In the genomic region with DNA sequence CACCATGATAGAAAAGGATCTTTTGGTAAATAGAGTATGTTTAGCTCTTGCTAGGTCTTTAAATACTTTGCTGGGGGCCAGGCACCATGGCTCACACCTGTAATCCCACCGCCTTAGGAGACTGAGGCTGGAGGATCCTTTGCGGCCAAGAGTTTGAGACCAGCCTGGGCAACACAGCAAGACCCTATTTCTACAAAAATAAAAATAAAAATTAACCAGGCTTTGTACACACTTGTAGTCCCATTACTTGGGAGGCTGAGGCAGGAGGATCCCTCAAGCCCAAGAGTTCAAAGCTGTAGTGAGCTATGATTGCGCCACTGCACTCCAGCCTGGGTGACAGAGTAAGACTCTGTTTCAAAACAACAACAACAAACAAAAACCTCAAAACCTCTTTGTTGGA, we compare ENCODE assay signal across 27 cellular contexts. TPM values are rescaled to one million over a fixed set of nuclear protein-coding genes. Genes with fewer than 3 reads are reported as not detected.
"Had no signal": no experiment of that assay in that cellular context is flagged by ENCODE, and none has a peak within 500 bp of the region (broad histone marks: within the 10 kb centered on the region; RNA-seq: fewer than 3 reads in every experiment).

No MANE protein-coding gene starts in this region.

- H3K27ac ChIP-seq: ascending aorta, cardiac muscle cell, coronary artery, dorsolateral prefrontal cortex, gastroesophageal sphincter, transverse colon had no signal

- H3K27me3 ChIP-seq: ascending aorta, cardiac muscle cell, dorsolateral prefrontal cortex, gastroesophageal sphincter had no signal

- H3K4me3 ChIP-seq: ascending aorta, cardiac muscle cell, coronary artery, gastroesophageal sphincter, smooth muscle cell, transverse colon had no signal

- DNase-seq: activated CD4-positive, alpha-beta memory T cell treated with anti-CD3 and anti-CD28 coated beads, Interleukin-2, amount 10 ng/mL, durations not matched to agents 7 days and 5 days; activated CD4-positive, alpha-beta T cell treated with anti-CD3 and anti-CD28 coated beads for 1 hour; activated CD4-positive, alpha-beta T cell treated with anti-CD3 and anti-CD28 coated beads, Interleukin-2, amount 10 ng/mL, durations not matched to agents 7 days and 5 days; activated naive CD4-positive, alpha-beta T cell treated with anti-CD3 and anti-CD28 coated beads for 36 hours; activated naive CD8-positive, alpha-beta T cell treated with anti-CD3 and anti-CD28 coated beads for 36 hours; activated T-cell treated with anti-CD3 and anti-CD28 coated beads, Interleukin-2, amount 50 U/mL, for 72 hours; dorsolateral prefrontal cortex; effector memory CD4-positive, alpha-beta T cell; hippocampal formation; kidney; left colon; mammary epithelial cell; stimulated activated CD4-positive, alpha-beta T cell treated with anti-CD3 and anti-CD28 coated beads, Interleukin-1b, Interleukin-23, amount 100 ng/mL, for 48 hours; stimulated activated naive CD4-positive, alpha-beta T cell; T-helper 2 cell had no signal

- H3K36me3 ChIP-seq: ascending aorta, cardiac muscle cell, gastroesophageal sphincter, transverse colon had no signal

- H3K4me1 ChIP-seq: ascending aorta had no signal

- H3K9me3 ChIP-seq: ascending aorta, gastroesophageal sphincter, transverse colon had no signal

- FAIRE-seq: kidney had no signal

RNA-seq across cellular contexts. Expression of a gene that starts 1.1 kb away (rescaled TPM):
- total RNA-seq: activated CD4-positive, alpha-beta memory T cell treated with anti-CD3 and anti-CD28 coated beads, Interleukin-2, amount 10 ng/mL, durations not matched to agents 7 days and 5 days; activated CD4-positive, alpha-beta T cell treated with anti-CD3 and anti-CD28 coated beads, Interleukin-2, amount 10 ng/mL, durations not matched to agents 7 days and 5 days; activated naive CD4-positive, alpha-beta T cell treated with anti-CD3 and anti-CD28 coated beads for 36 hours; activated naive CD8-positive, alpha-beta T cell treated with anti-CD3 and anti-CD28 coated beads for 36 hours; ascending aorta; epithelial cell of proximal tubule; kidney; left colon; liver; mucosa of gallbladder; osteoblast; renal cortical epithelial cell; smooth muscle cell; transverse colon; urinary bladder had no signal
- polyA plus RNA-seq: mammary epithelial cell had no signal

RNA-seq across cellular contexts. Expression of a gene that starts 12.6 kb away (rescaled TPM):
- total RNA-seq: ascending aorta had no signal
